Comparison of ENCODE assay signal across 32 cellular contexts in genomic region chr12:125687820-125688219, GRCh38.
"Had no signal": no experiment of that assay in that cellular context is flagged by ENCODE, and none has a peak within 500 bp of the region (broad histone marks: within the 10 kb centered on the region; RNA-seq: fewer than 3 reads in every experiment).

No MANE protein-coding gene starts in this region.

- H3K4me1 Mint-ChIP-seq: activated B cell treated with CpG ODN at 0.5 μM for 24 hours; activated T-helper 17 cell treated with anti-CD3 and anti-CD28 coated beads, Interleukin-2, amount 50 U/mL, for 72 hours; endodermal cell; T-helper 17 cell had no signal

- ATAC-seq: activated CD4-positive, CD25-positive, alpha-beta regulatory T cell treated with anti-CD3 and anti-CD28 coated beads, Interleukin-2, amount 50 U/mL, for 24 hours; activated CD8-positive, alpha-beta T cell treated with anti-CD3 and anti-CD28 coated beads for 36 hours; activated T-cell treated with anti-CD3 and anti-CD28 coated beads, Interleukin-2, amount 50 U/mL, for 4 hours; activated T-helper 17 cell treated with anti-CD3 and anti-CD28 coated beads, Interleukin-2, amount 50 U/mL, for 72 hours; gastroesophageal sphincter; T-helper 17 cell had no signal

- H3K27me3 ChIP-seq: ascending aorta, colonic mucosa had no signal

- H3K27me3 Mint-ChIP-seq: activated B cell treated with CpG ODN at 0.5 μM for 24 hours, T-helper 17 cell had no signal

- H3K36me3 Mint-ChIP-seq: activated naive CD8-positive, alpha-beta T cell; brain had no signal

- H3K9me3 Mint-ChIP-seq: activated B cell treated with CpG ODN at 0.5 μM for 24 hours; activated CD8-positive, alpha-beta T cell treated with anti-CD3 and anti-CD28 coated beads for 36 hours; activated T-cell treated with anti-CD3 and anti-CD28 coated beads, Interleukin-2, amount 50 U/mL, for 4 hours; endodermal cell; T-helper 2 cell treated with Interferon-gamma antibody and Interleukin-4, amounts not matched to agents 5 μg/mL and 100 μg/mL, for 36 hours had no signal

- H3K27ac ChIP-seq: ascending aorta, breast epithelium, cardiac muscle cell, colonic mucosa, esophagus squamous epithelium, gastroesophageal sphincter, WERI-Rb-1 had no signal

- H3K36me3 ChIP-seq: ascending aorta, breast epithelium, cardiac muscle cell, colonic mucosa, esophagus squamous epithelium, gastroesophageal sphincter, WERI-Rb-1 had no signal

- H3K27ac Mint-ChIP-seq: activated B cell treated with CpG ODN at 0.5 μM for 24 hours; activated CD8-positive, alpha-beta T cell treated with anti-CD3 and anti-CD28 coated beads for 36 hours; activated naive CD8-positive, alpha-beta T cell; activated T-helper 17 cell treated with anti-CD3 and anti-CD28 coated beads, Interleukin-2, amount 50 U/mL, for 72 hours; brain; endodermal cell; T-helper 17 cell; T-helper 2 cell treated with Interferon-gamma antibody and Interleukin-4, amounts not matched to agents 5 μg/mL and 100 μg/mL, for 36 hours had no signal

- H3K4me1 ChIP-seq: ascending aorta, breast epithelium, colonic mucosa, gastroesophageal sphincter had no signal

- DNase-seq: activated B cell treated with CpG ODN at 0.5 μM for 24 hours; activated CD4-positive, alpha-beta T cell treated with anti-CD3 and anti-CD28 coated beads for 48 hours; activated CD4-positive, alpha-beta T cell treated with anti-CD3 and anti-CD28 coated beads, Interleukin-2, amount 50 U/mL, for 1 hour; activated CD4-positive, alpha-beta T cell treated with anti-CD3 and anti-CD28 coated beads, Interleukin-2, amount 50 U/mL, for 48 hours; activated CD8-positive, alpha-beta memory T cell treated with anti-CD3 and anti-CD28 coated beads for 24 hours; activated CD8-positive, alpha-beta T cell treated with anti-CD3 and anti-CD28 coated beads for 36 hours; activated effector memory CD4-positive, alpha-beta T cell treated with Interleukin-2 at 50 U/mL for 16 hours; activated gamma-delta T cell treated with Interleukin-2 at 50 U/mL for 16 hours; activated naive CD4-positive, alpha-beta T cell treated with anti-CD3 and anti-CD28 coated beads, Interleukin-2, amount 50 U/mL, for 16 hours; activated naive CD4-positive, alpha-beta T cell treated with Interleukin-2 at 50 U/mL for 16 hours; activated T-cell treated with anti-CD3 and anti-CD28 coated beads, Interleukin-2, amount 50 U/mL, for 4 hours; central memory CD4-positive, alpha-beta T cell; cerebellar nuclear complex; colonic mucosa; effector memory CD4-positive, alpha-beta T cell; endodermal cell; erythroblast; esophagus squamous epithelium; foreskin melanocyte; T-helper 1 cell; T-helper 17 cell; T1000; WERI-Rb-1 had no signal

- H3K4me3 Mint-ChIP-seq: activated B cell treated with CpG ODN at 0.5 μM for 24 hours; activated CD8-positive, alpha-beta T cell treated with anti-CD3 and anti-CD28 coated beads for 36 hours; activated naive CD8-positive, alpha-beta T cell; activated T-cell treated with anti-CD3 and anti-CD28 coated beads, Interleukin-2, amount 50 U/mL, for 4 hours; activated T-helper 17 cell treated with anti-CD3 and anti-CD28 coated beads, Interleukin-2, amount 50 U/mL, for 72 hours; brain; endodermal cell; T-helper 17 cell; T-helper 2 cell treated with Interferon-gamma antibody and Interleukin-4, amounts not matched to agents 5 μg/mL and 100 μg/mL, for 36 hours had no signal

- H3K4me3 ChIP-seq: ascending aorta, breast epithelium, cardiac muscle cell, colonic mucosa, esophagus squamous epithelium, gastroesophageal sphincter had no signal

- H3K9me3 ChIP-seq: ascending aorta, breast epithelium, colonic mucosa, esophagus squamous epithelium, gastroesophageal sphincter had no signal
